1 cellular context compared by ENCODE assay signal in the genomic region with DNA sequence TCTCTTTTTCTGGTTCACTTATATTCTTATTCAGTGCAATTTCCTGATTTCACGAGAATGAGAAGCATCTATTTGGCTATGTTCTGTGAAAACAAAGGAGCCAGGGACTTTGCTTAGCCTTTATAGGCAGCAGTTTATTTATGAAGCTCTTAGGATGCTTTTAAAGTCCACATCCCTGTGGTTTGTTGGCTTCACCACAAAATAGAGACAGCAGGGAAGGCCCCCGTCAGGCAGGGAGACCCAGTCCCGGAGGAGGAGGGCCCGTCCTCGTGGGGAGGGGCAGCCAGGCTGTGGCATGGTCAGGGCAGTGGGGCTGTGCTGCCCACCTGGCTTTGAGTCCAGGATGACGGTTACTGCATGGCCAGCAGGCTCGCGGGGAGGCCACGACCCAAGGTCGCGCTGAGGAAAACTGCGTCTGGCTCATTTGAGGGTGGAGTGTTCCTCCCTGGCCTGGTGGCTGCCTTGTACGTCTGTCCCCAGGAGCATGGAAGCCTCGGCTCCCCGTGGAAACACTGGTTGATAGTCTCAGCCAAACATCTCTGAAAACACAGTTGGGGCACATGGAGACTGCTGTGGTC.
TF ChIP-seq lines count a peak whose summit lies in the region.

No MANE protein-coding gene starts in this region.

TF ChIP-seq in H1, 55 proteins besides CTCF, POLR2A, EP300 and RAD21 (continued from another document):
- TF ChIP-seq RBBP5 (IDR thresholded peaks at IDR 0.05; ENCODE audit: borderline replicate concordance, low read depth, low read length) (no peak), SUZ12 (IDR thresholded peaks at IDR 0.05; ENCODE audit: low read length) (no peak), SAP30 (IDR thresholded peaks at IDR 0.05; ENCODE audit: insufficient read depth, insufficient replicate concordance, low read length) (no peak)
